ENCODE assay signal across 8 cellular contexts in genomic region chr2:30446602-30447148, GRCh38. TPM values are rescaled to one million over a fixed set of nuclear protein-coding genes. Genes with fewer than 3 reads are reported as not detected.
DNase-seq lines count a peak whose midpoint lies in the region; ATAC-seq and TF ChIP-seq lines count a peak whose summit lies in the region.

No MANE protein-coding gene starts in this region.

- H4K20me1 ChIP-seq in MM.1S (ENCODE audit: insufficient read depth, low read length): no peaks in the 10 kb centered on the region

- H3K9ac ChIP-seq in MM.1S (ENCODE audit: low read length): peak overlapping the region; percentile 73
- H3K9ac ChIP-seq in mucosa of stomach (ENCODE audit: low read length): peak overlapping the region; percentile 91

- H3K9me3 ChIP-seq in MM.1S (replicated peaks; ENCODE audit: insufficient read depth, low read length): no peaks in the 10 kb centered on the region
- no peaks in the 10 kb centered on the region for H3K9me3 ChIP-seq in mucosa of stomach (ENCODE audit: control insufficient read depth, low read length)

- peak overlapping the region; percentile 85 for H3K4me2 ChIP-seq in MM.1S (ENCODE audit: low read depth, low read length)

- peaks cover 24% of the 10 kb centered on the region for H3K4me1 Mint-ChIP-seq in activated CD4-positive, alpha-beta T cell treated with anti-CD3 and anti-CD28 coated beads, Interleukin-2, amount 10 ng/mL, durations not matched to agents 7 days and 5 days
- H3K4me1 Mint-ChIP-seq in chondrocyte (ENCODE audit: low read depth): peaks cover 23% of the 10 kb centered on the region

- peaks cover 17% of the 10 kb centered on the region; the same call in 1 of the 2 replicates for H3K79me2 ChIP-seq in MM.1S (ENCODE audit: low read length)

- no peak for ATAC-seq in GM21447 (IDR thresholded peaks at IDR 0.05; ENCODE audit: unreplicated experiment)
- no peak for ATAC-seq in HG02870 (IDR thresholded peaks at IDR 0.05; ENCODE audit: unreplicated experiment)

- peak overlapping the region; percentile 96 for H3K4me3 Mint-ChIP-seq in activated CD4-positive, alpha-beta T cell treated with anti-CD3 and anti-CD28 coated beads, Interleukin-2, amount 10 ng/mL, durations not matched to agents 7 days and 5 days
- peak overlapping the region; percentile 90 for H3K4me3 Mint-ChIP-seq in chondrocyte (ENCODE audit: unreplicated experiment)

- TF ChIP-seq CTCF in MM.1S (IDR thresholded peaks at IDR 0.05; ENCODE audit: low read length) (no peak), chondrocyte (IDR thresholded peaks at IDR 0.05) (no peak)

- H3K9me2 ChIP-seq in MM.1S (replicated peaks; ENCODE audit: insufficient read depth, low read length): no peaks in the 10 kb centered on the region

- no peak for DNase-seq in activated CD4-positive, alpha-beta T cell treated with anti-CD3 and anti-CD28 coated beads, Interleukin-2, amount 10 ng/mL, durations not matched to agents 7 days and 5 days
- no peak for DNase-seq in activated CD4-positive, alpha-beta T cell treated with anti-CD3 and anti-CD28 coated beads, Interleukin-2, amount 50 U/mL, for 48 hours
- DNase-seq in MM.1S (no peak), chondrocyte (ENCODE audit: low spot score) (no peak), posterior vena cava (ENCODE audit: low spot score) (no peak)

- no peaks in the 10 kb centered on the region for H3F3A ChIP-seq in MM.1S (ENCODE audit: insufficient read depth, low read length)

- CTCF ChIA-PET in activated CD4-positive, alpha-beta T cell treated with anti-CD3 and anti-CD28 coated beads, Interleukin-2, amount 10 ng/mL, durations not matched to agents 7 days and 5 days (lab: Charles Lee): interaction anchor here (0.6 to 3.2 kb wide), 11 partner anchors 9 to 253 kb away, joined by 3 to 10 read pairs (median 4); no protein-coding TSS in a partner anchor

- peak overlapping the region; percentile 93 for H3K4me3 ChIP-seq in MM.1S (ENCODE audit: low read length)
- H3K4me3 ChIP-seq in mucosa of stomach (ENCODE audit: low read length): peak overlapping the region; percentile 82

- H3K36me3 Mint-ChIP-seq in activated CD4-positive, alpha-beta T cell treated with anti-CD3 and anti-CD28 coated beads, Interleukin-2, amount 10 ng/mL, durations not matched to agents 7 days and 5 days (ENCODE audit: low read depth): peaks cover 16% of the 10 kb centered on the region
- H3K36me3 Mint-ChIP-seq in chondrocyte (ENCODE audit: low read depth): no peaks in the 10 kb centered on the region

- intact Hi-C loops in posterior vena cava (cut with DNase I): no loop called here

- H3K27ac Mint-ChIP-seq in activated CD4-positive, alpha-beta T cell treated with anti-CD3 and anti-CD28 coated beads, Interleukin-2, amount 10 ng/mL, durations not matched to agents 7 days and 5 days: peak overlapping the region; percentile 97
- peak overlapping the region; percentile 91 for H3K27ac Mint-ChIP-seq in chondrocyte (ENCODE audit: unreplicated experiment)

- H3K27me3 ChIP-seq in MM.1S (replicated peaks; ENCODE audit: insufficient read depth, low read length) (no peaks in the 10 kb centered on the region), mucosa of stomach (ENCODE audit: control insufficient read depth, insufficient read depth, low read length) (no peaks in the 10 kb centered on the region)

- H3K27ac ChIP-seq in MM.1S (ENCODE audit: low read length): 0 out of 2 replicates have a peak overlapping the region, but pooled peaks have one; percentile 3

- no peaks in the 10 kb centered on the region for H3K36me3 ChIP-seq in MM.1S (replicated peaks; ENCODE audit: insufficient read depth, low read length)
- no peaks in the 10 kb centered on the region for H3K36me3 ChIP-seq in mucosa of stomach (ENCODE audit: control insufficient read depth, insufficient read depth, low read length)

- H3K27me3 Mint-ChIP-seq in activated CD4-positive, alpha-beta T cell treated with anti-CD3 and anti-CD28 coated beads, Interleukin-2, amount 10 ng/mL, durations not matched to agents 7 days and 5 days: no peaks in the 10 kb centered on the region
- H3K27me3 Mint-ChIP-seq in chondrocyte (ENCODE audit: low read depth): no peaks in the 10 kb centered on the region

- H2AFZ ChIP-seq in MM.1S (ENCODE audit: low read length): peak overlapping the region; percentile 92

- no peaks in the 10 kb centered on the region for H3K9me3 Mint-ChIP-seq in activated CD4-positive, alpha-beta T cell treated with anti-CD3 and anti-CD28 coated beads, Interleukin-2, amount 10 ng/mL, durations not matched to agents 7 days and 5 days
- no peaks in the 10 kb centered on the region for H3K9me3 Mint-ChIP-seq in chondrocyte (ENCODE audit: low read depth)

- POLR2A ChIA-PET in activated CD4-positive, alpha-beta T cell treated with anti-CD3 and anti-CD28 coated beads, Interleukin-2, amount 10 ng/mL, durations not matched to agents 7 days and 5 days (lab: Charles Lee): no interaction called here

- H3K4me1 ChIP-seq in MM.1S (ENCODE audit: low read length) (peaks cover 10% of the 10 kb centered on the region; the same call in 1 of the 2 replicates), mucosa of stomach (ENCODE audit: control insufficient read depth, insufficient read depth, low read length) (peaks cover 20% of the 10 kb centered on the region)

RNA-seq across cellular contexts. Expression of gene LCLAT1, which starts 0.4 kb away (rescaled TPM):
- total RNA-seq in activated CD4-positive, alpha-beta T cell treated with anti-CD3 and anti-CD28 coated beads, Interleukin-2, amount 10 ng/mL, durations not matched to agents 7 days and 5 days: 10 to 100 TPM; 20.7 to 24.6 TPM
- total RNA-seq in chondrocyte: 17.4 to 19.5 TPM (median 17.8 TPM) in 3 replicates
- total RNA-seq in posterior vena cava: 10 to 100 TPM; 22.3 to 43.3 TPM
